ENCODE assay signal across 11 cellular contexts in genomic region chr17:7249219-7249618, GRCh38. TPM values are rescaled to one million over a fixed set of nuclear protein-coding genes. Genes with fewer than 3 reads are reported as not detected.
DNase-seq lines count a peak whose midpoint lies in the region; FAIRE-seq and TF ChIP-seq lines count a peak whose summit lies in the region.
"Had no signal": no experiment of that assay in that cellular context is flagged by ENCODE, and none has a peak within 500 bp of the region (broad histone marks: within the 10 kb centered on the region; RNA-seq: fewer than 3 reads in every experiment).

No MANE protein-coding gene starts in this region.

- H3K27ac ChIP-seq in PC-9: no peak overlapping the region
- H3K27ac ChIP-seq in fibroblast of lung (ENCODE audit: insufficient read depth, low read length): no peak overlapping the region
- peak overlapping the region; percentile 100 for H3K27ac ChIP-seq in skeletal muscle tissue (ENCODE audit: low read depth, low read length)
- no peak overlapping the region for H3K27ac ChIP-seq in sigmoid colon
- H3K27ac ChIP-seq: parathyroid adenoma had no signal

- H3K9me3 Mint-ChIP-seq in activated naive CD4-positive, alpha-beta T cell treated with anti-CD3 and anti-CD28 coated beads, Interleukin-2, amount 10 ng/mL, durations not matched to agents 7 days and 5 days: no peaks in the 10 kb centered on the region

- H2AFZ ChIP-seq in PC-9 (no peak overlapping the region), fibroblast of lung (ENCODE audit: low read length) (no peak overlapping the region)
- H2AFZ ChIP-seq: parathyroid adenoma had no signal

- H3K4me3 Mint-ChIP-seq in activated naive CD4-positive, alpha-beta T cell treated with anti-CD3 and anti-CD28 coated beads, Interleukin-2, amount 10 ng/mL, durations not matched to agents 7 days and 5 days: peak overlapping the region; percentile 84

- H3K9me3 ChIP-seq in PC-9 (ENCODE audit: insufficient read depth, low read depth) (no peaks in the 10 kb centered on the region), fibroblast of lung (ENCODE audit: control insufficient read depth, insufficient read depth, low read depth, low read length) (no peaks in the 10 kb centered on the region), skeletal muscle tissue (ENCODE audit: control insufficient read depth in 3 of 3, low read length in 3 of 3) (no peaks in the 10 kb centered on the region), sigmoid colon (no peaks in the 10 kb centered on the region)

- no TSS peak for BruUV-seq in PC-9 (replicated peaks; lab: Mats Ljungman, UMichigan)

- peak overlapping the region; percentile 90 for H3K4me2 ChIP-seq in PC-9
- peak overlapping the region; percentile 40 for H3K4me2 ChIP-seq in fibroblast of lung (ENCODE audit: extremely low read depth, insufficient read depth, low read length)

- no peak for TF ChIP-seq POLR2A in GM12892 (IDR thresholded peaks at IDR 0.05; ENCODE audit: low read depth, low read length)
- no peak for TF ChIP-seq POLR2A in sigmoid colon (IDR thresholded peaks at IDR 0.05)

- CTCF ChIA-PET in activated naive CD4-positive, alpha-beta T cell treated with anti-CD3 and anti-CD28 coated beads, Interleukin-2, amount 10 ng/mL, durations not matched to agents 7 days and 5 days (lab: Charles Lee): no interaction called here
- CTCF ChIA-PET in PC-9 (lab: Charles Lee): no interaction called here

- no peak for TF ChIP-seq EP300 in sigmoid colon (IDR thresholded peaks at IDR 0.05)

- no peaks in the 10 kb centered on the region for H3K9me2 ChIP-seq in PC-9 (ENCODE audit: insufficient read depth)

- H3K4me1 ChIP-seq in PC-9 (replicated peaks; ENCODE audit: insufficient read depth) (peaks cover 28% of the 10 kb centered on the region), fibroblast of lung (ENCODE audit: control insufficient read depth, extremely low read depth, insufficient read depth, low read length) (peaks cover 7% of the 10 kb centered on the region), skeletal muscle tissue (ENCODE audit: control insufficient read depth in 3 of 3, insufficient read depth in 3 of 3, low read length in 3 of 3) (peaks cover 39 to 47% (median 45%) of the 10 kb centered on the region in 3 donors), sigmoid colon (peaks cover 0 to 43% (median 35%) of the 10 kb centered on the region in 4 donors)

- WGBS in sigmoid colon, 2 donors: 90% methylated on average over 6 of the region's 6 CpGs

- TF ChIP-seq CTCF in PC-9 (conservative IDR thresholded peaks at IDR 0.05) (no peak), fibroblast of lung (conservative IDR thresholded peaks at IDR 0.05 in 1 of 2, IDR thresholded peaks at IDR 0.05 in 1 of 2; ENCODE audit: low read depth in 1 of 2, low read length in 2 of 2) (no peak), sigmoid colon (IDR thresholded peaks at IDR 0.05) (no peak), GM20000 (IDR thresholded peaks at IDR 0.05; ENCODE audit: extremely low read depth, missing control alignments) (no peak)

- POLR2A ChIA-PET in PC-9 (lab: Charles Lee; ENCODE audit: unreplicated experiment): interaction anchor here (0.6 kb wide), 1 partner anchor 439 kb away, joined by 4 read pairs; no protein-coding TSS in a partner anchor

- H3K4me3 ChIP-seq in PC-9: no peak overlapping the region; the same call in 1 of the 2 replicates
- H3K4me3 ChIP-seq in fibroblast of lung (replicated peaks in 1 of 4; ENCODE audit: control extremely low read depth in 1 of 4, insufficient read depth in 1 of 4, low read depth in 3 of 4, low read length in 4 of 4): peak overlapping the region in 2 of 4 experiments; percentile 8 to 21
- peak overlapping the region; percentile 45 to 92 (median 64) for H3K4me3 ChIP-seq in skeletal muscle tissue (ENCODE audit: low read length in 3 of 3)
- no peak overlapping the region for H3K4me3 ChIP-seq in sigmoid colon

- H3F3A ChIP-seq in PC-9 (ENCODE audit: insufficient read depth, low read depth): peaks cover 42% of the 10 kb centered on the region

- H3K27me3 ChIP-seq in PC-9 (ENCODE audit: insufficient read depth, low read depth): no peaks in the 10 kb centered on the region
- no peaks in the 10 kb centered on the region for H3K27me3 ChIP-seq in fibroblast of lung (ENCODE audit: control insufficient read depth, insufficient read depth, low read length)
- no peaks in the 10 kb centered on the region for H3K27me3 ChIP-seq in skeletal muscle tissue (ENCODE audit: control insufficient read depth in 3 of 3, insufficient read depth in 3 of 3, low read length in 3 of 3)
- no peaks in the 10 kb centered on the region for H3K27me3 ChIP-seq in sigmoid colon

- no peak for FAIRE-seq in GM12892 (lab: Jason Lieb, UNC)

- H3K4me1 Mint-ChIP-seq in activated naive CD4-positive, alpha-beta T cell treated with anti-CD3 and anti-CD28 coated beads, Interleukin-2, amount 10 ng/mL, durations not matched to agents 7 days and 5 days: peaks cover 49% of the 10 kb centered on the region

- H3K9ac ChIP-seq in fibroblast of lung (ENCODE audit: insufficient read depth, low read length) (no peak overlapping the region), skeletal muscle tissue (ENCODE audit: low read depth in 1 of 3, low read length in 3 of 3) (peak overlapping the region; percentile 60 to 98 (median 96))
- H3K9ac ChIP-seq: parathyroid adenoma had no signal

- H4K20me1 ChIP-seq in PC-9 (ENCODE audit: insufficient read depth) (peaks cover 6% of the 10 kb centered on the region; the same call in 1 of the 2 replicates), fibroblast of lung (ENCODE audit: control insufficient read depth, extremely low read depth, insufficient read depth, low read length) (no peaks in the 10 kb centered on the region)

- peak overlapping the region; percentile 17 for H3K27ac Mint-ChIP-seq in activated naive CD4-positive, alpha-beta T cell treated with anti-CD3 and anti-CD28 coated beads, Interleukin-2, amount 10 ng/mL, durations not matched to agents 7 days and 5 days

- no peaks in the 10 kb centered on the region for H3K27me3 Mint-ChIP-seq in activated naive CD4-positive, alpha-beta T cell treated with anti-CD3 and anti-CD28 coated beads, Interleukin-2, amount 10 ng/mL, durations not matched to agents 7 days and 5 days

- H3K36me3 ChIP-seq in PC-9 (ENCODE audit: low read depth): peaks cover 15% of the 10 kb centered on the region; the same call in 1 of the 2 replicates
- peaks cover 6% of the 10 kb centered on the region for H3K36me3 ChIP-seq in fibroblast of lung (ENCODE audit: control insufficient read depth, insufficient read depth, low read length)
- peaks cover 22 to 30% (median 30%) of the 10 kb centered on the region in 3 donors for H3K36me3 ChIP-seq in skeletal muscle tissue (ENCODE audit: control insufficient read depth in 3 of 3, insufficient read depth in 3 of 3, low read length in 3 of 3)
- H3K36me3 ChIP-seq in sigmoid colon: peaks cover 15 to 30% (median 21%) of the 10 kb centered on the region in 4 donors

- H3K79me2 ChIP-seq in PC-9 (ENCODE audit: low read depth) (peaks cover 64% of the 10 kb centered on the region), fibroblast of lung (ENCODE audit: control insufficient read depth, insufficient read depth, low read length) (peaks cover 60% of the 10 kb centered on the region)

- DNase-seq in activated naive CD4-positive, alpha-beta T cell treated with anti-CD3 and anti-CD28 coated beads, Interleukin-2, amount 10 ng/mL, durations not matched to agents 7 days and 5 days: no peak
- no peak for DNase-seq in activated naive CD4-positive, alpha-beta T cell treated with Interleukin-2 at 50 U/mL for 16 hours
- DNase-seq in PC-9 (no peak), fibroblast of lung (ENCODE audit: low read depth in 2 of 2) (no peak), GM12892 (ENCODE audit: insufficient read length) (no peak), sigmoid colon (no peak), GM20000 (ENCODE audit: low spot score) (no peak)
- DNase-seq: activated effector memory CD4-positive, alpha-beta T cell treated with anti-CD3 and anti-CD28 coated beads, Interleukin-2, amount 50 U/mL, for 16 hours; C1 segment of cervical spinal cord had no signal

- intact Hi-C loops in PC-9 (cut with micrococcal nuclease; ENCODE audit: unreplicated experiment) (no loop called here), sigmoid colon (cut with DNase I) (no loop called here)

- H3K36me3 Mint-ChIP-seq in activated naive CD4-positive, alpha-beta T cell treated with anti-CD3 and anti-CD28 coated beads, Interleukin-2, amount 10 ng/mL, durations not matched to agents 7 days and 5 days: peaks cover 34% of the 10 kb centered on the region

RNA-seq across cellular contexts. Expression of gene CTDNEP1, which starts 2.3 kb away (rescaled TPM):
- total RNA-seq in PC-9 (2021) (173 and 203 TPM in 2 replicates), fibroblast of lung (23.1 and 40.5 TPM in 2 replicates), skeletal muscle tissue (39.7 TPM), sigmoid colon (10 to 100 TPM; 43.9 to 76.4 (median 53.0) TPM)
- polyA plus RNA-seq in fibroblast of lung (134 and 149 TPM in 2 replicates), sigmoid colon (100 to 1,000 TPM in 1 of 3 donors, 10 to 100 TPM in 2; 80.2 to 110 (median 82.9) TPM)
- polyA plus RNA-seq in fibroblast of lung (2012): 148 and 173 TPM in 2 replicates
- 381 and 419 TPM in 2 replicates for polyA minus RNA-seq in fibroblast of lung (ENCODE audit: low replicate concordance)
- polyA plus RNA-seq in GM12892 (2012; ENCODE audit: missing spikeins): 80.4 TPM

RNA-seq across cellular contexts. Expression of gene ELP5, which starts 2.8 kb away (rescaled TPM):
- total RNA-seq in PC-9 (2021): 31.8 and 45.1 TPM in 2 replicates
- 31.3 and 33.2 TPM in 2 replicates for total RNA-seq in fibroblast of lung
- polyA plus RNA-seq in fibroblast of lung: 22.6 and 52.2 TPM in 2 replicates
- polyA plus RNA-seq in fibroblast of lung (2012): 27.5 and 65.5 TPM in 2 replicates
- polyA minus RNA-seq in fibroblast of lung (ENCODE audit: low replicate concordance): 19.7 and 97.0 TPM in 2 replicates
- total RNA-seq in skeletal muscle tissue: 28.2 TPM
- 49.5 TPM for polyA plus RNA-seq in GM12892 (2012; ENCODE audit: missing spikeins)
- 10 to 100 TPM; 28.4 to 40.0 (median 34.2) TPM for total RNA-seq in sigmoid colon
- polyA plus RNA-seq in sigmoid colon: 10 to 100 TPM; 32.4 to 70.9 (median 42.9) TPM

RNA-seq across cellular contexts. Expression of gene GABARAP, which starts 7.0 kb away (rescaled TPM):
- 424 and 457 TPM in 2 replicates for total RNA-seq in PC-9 (2021)
- 173 and 224 TPM in 2 replicates for total RNA-seq in fibroblast of lung
- 978 and 1,154 TPM in 2 replicates for polyA plus RNA-seq in fibroblast of lung
- 670 and 826 TPM in 2 replicates for polyA plus RNA-seq in fibroblast of lung (2012)
- polyA minus RNA-seq in fibroblast of lung (ENCODE audit: low replicate concordance): 530 and 737 TPM in 2 replicates
- 259 TPM for total RNA-seq in skeletal muscle tissue
- polyA plus RNA-seq in GM12892 (2012; ENCODE audit: missing spikeins): 238 TPM
- 100 to 1,000 TPM; 147 to 645 (median 552) TPM for total RNA-seq in sigmoid colon
- polyA plus RNA-seq in sigmoid colon: 1,000 to 10,000 TPM in 2 of 3 donors, 100 to 1,000 TPM in 1; 572 to 1,215 (median 1,036) TPM

RNA-seq across cellular contexts. Expression of gene PHF23, which starts 10.0 kb away (rescaled TPM):
- total RNA-seq in PC-9 (2021): 64.5 and 65.8 TPM in 2 replicates
- total RNA-seq in fibroblast of lung: 41.6 and 45.4 TPM in 2 replicates
- 46.6 and 48.7 TPM in 2 replicates for polyA plus RNA-seq in fibroblast of lung
- 47.2 and 48.1 TPM in 2 replicates for polyA plus RNA-seq in fibroblast of lung (2012)
- polyA minus RNA-seq in fibroblast of lung (ENCODE audit: low replicate concordance): 52.1 and 77.2 TPM in 2 replicates
- total RNA-seq in skeletal muscle tissue: 30.3 TPM
- polyA plus RNA-seq in GM12892 (2012; ENCODE audit: missing spikeins): 20.0 TPM
- 10 to 100 TPM; 23.1 to 45.4 (median 35.4) TPM for total RNA-seq in sigmoid colon
- polyA plus RNA-seq in sigmoid colon: 10 to 100 TPM; 40.7 to 45.6 (median 45.1) TPM

RNA-seq across cellular contexts. Expression of gene CLDN7, which starts 13.1 kb away (rescaled TPM):
- total RNA-seq in PC-9 (2021) (390 and 442 TPM in 2 replicates), fibroblast of lung (2.6 and 17.2 TPM in 2 replicates), skeletal muscle tissue (not detected), sigmoid colon (1 to 10 TPM in 3 of 4 donors, not detected in 1; 1.1 to 2.6 (median 1.9) TPM)
- polyA plus RNA-seq in fibroblast of lung (1.0 and 2.3 TPM in 2 replicates), sigmoid colon (100 to 1,000 TPM; 181 to 963 (median 332) TPM)
- polyA plus RNA-seq in fibroblast of lung (2012): 1.2 and 3.3 TPM in 2 replicates
- polyA minus RNA-seq in fibroblast of lung (ENCODE audit: low replicate concordance): 0.63 and 1.8 TPM in 2 replicates
- polyA plus RNA-seq in GM12892 (2012; ENCODE audit: missing spikeins): not detected

Comparison
In these comparisons a context has a peak if more than half of its experiments do, and no peak if none do; other contexts are left out.
1. H3K4me3 ChIP-seq: peak in skeletal muscle tissue (3 of 3); none in PC-9 (single experiment) and sigmoid colon (0 of 4).